1 cellular context compared by ENCODE assay signal in genomic region chr2:215420471-215420935, GRCh38.
TF ChIP-seq lines count a peak whose summit lies in the region.

No MANE protein-coding gene starts in this region.

TF ChIP-seq in HepG2, 621 proteins besides CTCF, POLR2A, EP300 and RAD21 (continued from another document and continues in another):
- TF ChIP-seq ZNF639 (CRISPR knock-in tag; conservative IDR thresholded peaks at IDR 0.05) (no peak), SCMH1 (CRISPR knock-in tag; IDR thresholded peaks at IDR 0.05; ENCODE audit: borderline replicate concordance) (no peak), REL (CRISPR knock-in tag; conservative IDR thresholded peaks at IDR 0.05) (no peak), SMAD1 (CRISPR knock-in tag; IDR thresholded peaks at IDR 0.05; ENCODE audit: borderline replicate concordance, low read depth) (no peak), TFE3 (CRISPR knock-in tag; IDR thresholded peaks at IDR 0.05) (peak; percentile 92), FOXO4 (CRISPR knock-in tag; conservative IDR thresholded peaks at IDR 0.05) (no peak), THAP8 (CRISPR knock-in tag; IDR thresholded peaks at IDR 0.05; ENCODE audit: borderline replicate concordance) (no peak), GZF1 (CRISPR knock-in tag; IDR thresholded peaks at IDR 0.05) (no peak), AGO2 (optimal IDR thresholded peaks at IDR 0.05; ENCODE audit: low read depth, low read length) (no peak), POLR2AphosphoS2 (IDR thresholded peaks at IDR 0.05; ENCODE audit: low read depth, low read length) (no peak; the same call in 1 of the 2 replicates), THAP11 (CRISPR knock-in tag; IDR thresholded peaks at IDR 0.05) (peak; percentile 62), TFDP2 (CRISPR knock-in tag; IDR thresholded peaks at IDR 0.05) (peak; percentile 31; the same call in 1 of the 2 replicates), MTERF4 (CRISPR knock-in tag; IDR thresholded peaks at IDR 0.05) (peak; percentile 71; the same call in 1 of the 2 replicates), REPIN1 (CRISPR knock-in tag; IDR thresholded peaks at IDR 0.05; ENCODE audit: borderline replicate concordance, low read depth) (0 out of 2 replicates have a peak, but pooled peaks have one; percentile 30), U2AF2 (IDR thresholded peaks at IDR 0.05; ENCODE audit: low read depth, low read length) (no peak), PAXIP1 (CRISPR knock-in tag; conservative IDR thresholded peaks at IDR 0.05) (peak; percentile 67), CHD2 (IDR thresholded peaks at IDR 0.05; ENCODE audit: low read depth, low read length) (no peak), SNRNP70 (IDR thresholded peaks at IDR 0.05; ENCODE audit: low read depth, low read length) (no peak), IRX3 (CRISPR knock-in tag; IDR thresholded peaks at IDR 0.05; ENCODE audit: borderline replicate concordance, low read depth) (no peak), ZBTB8A (CRISPR knock-in tag; IDR thresholded peaks at IDR 0.05; ENCODE audit: borderline replicate concordance, low read depth) (no peak), HNRNPUL1 (IDR thresholded peaks at IDR 0.05; ENCODE audit: low read depth, low read length) (no peak), PBX3 (CRISPR knock-in tag; IDR thresholded peaks at IDR 0.05; ENCODE audit: borderline replicate concordance) (no peak; the same call in 1 of the 2 replicates), PAF1 (CRISPR knock-in tag; IDR thresholded peaks at IDR 0.05) (peak; percentile 92; the same call in 1 of the 2 replicates), ZBTB42 (CRISPR knock-in tag; IDR thresholded peaks at IDR 0.05) (no peak), PCBP1 (IDR thresholded peaks at IDR 0.05; ENCODE audit: borderline replicate concordance, low read depth, low read length) (no peak), PHF21A (CRISPR knock-in tag; IDR thresholded peaks at IDR 0.05) (no peak; the same call in 1 of the 2 replicates), ATF7-NPFF (CRISPR knock-in tag; IDR thresholded peaks at IDR 0.05; ENCODE audit: low read depth) (peak; percentile 62; the same call in 1 of the 2 replicates), AGO1 (IDR thresholded peaks at IDR 0.05; ENCODE audit: low read depth, low read length, poor library complexity, severe bottlenecking) (no peak), ZNF672 (CRISPR knock-in tag; IDR thresholded peaks at IDR 0.05) (no peak), IKZF5 (CRISPR knock-in tag; IDR thresholded peaks at IDR 0.05) (peak; percentile 77; the same call in 1 of the 2 replicates), CBFB (CRISPR knock-in tag; IDR thresholded peaks at IDR 0.05) (0 out of 2 replicates have a peak, but pooled peaks have one; percentile 53), AHDC1 (CRISPR knock-in tag; IDR thresholded peaks at IDR 0.05; ENCODE audit: borderline replicate concordance) (no peak)
